Comparison of ENCODE assay signal across 19 cellular contexts in the genomic region with DNA sequence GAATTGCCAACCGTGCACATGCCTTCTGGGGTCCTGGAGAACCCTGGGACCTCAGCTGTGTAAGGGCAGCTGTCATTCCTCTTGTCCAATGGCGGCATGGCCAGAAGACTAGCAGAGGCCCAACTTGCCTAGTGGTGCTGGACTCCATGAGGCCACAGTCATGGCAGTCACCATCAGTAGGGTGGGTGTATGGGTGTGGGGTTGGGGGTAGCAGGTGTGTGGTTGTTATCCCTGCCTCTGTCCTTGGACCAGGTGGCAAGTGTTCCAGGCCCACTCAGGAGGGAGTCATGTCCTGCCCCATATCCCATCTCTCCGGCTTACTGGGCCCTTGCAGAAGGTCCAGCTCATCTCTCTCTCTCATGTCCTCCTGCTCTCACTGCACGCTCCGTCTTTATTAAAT.
DNase-seq lines count a peak whose midpoint lies in the region; ATAC-seq and TF ChIP-seq lines count a peak whose summit lies in the region.
"Had no signal": no experiment of that assay in that cellular context is flagged by ENCODE, and none has a peak within 500 bp of the region (broad histone marks: within the 10 kb centered on the region; RNA-seq: fewer than 3 reads in every experiment).

No MANE protein-coding gene starts in this region.

- H3K27me3 ChIP-seq in trophoblast cell (ENCODE audit: insufficient read depth, low read length) (no peaks in the 10 kb centered on the region), neural progenitor cell (no peaks in the 10 kb centered on the region)
- H3K27me3 ChIP-seq: BLaER1 treated with 17β-estradiol and CSF1 and Interleukin-3, amounts not matched to agents 10 nM and 100 nM had no signal

- H3K4me3 Mint-ChIP-seq in stimulated activated memory B cell treated with anti-CD40 and anti-IgM and Interleukin-4, amounts not matched to agents 10 μg/mL and 1 μg/mL and 100 μg/mL, for 72 hours: no peak overlapping the region
- no peak overlapping the region for H3K4me3 Mint-ChIP-seq in neural progenitor cell
- H3K4me3 Mint-ChIP-seq: B cell; CD4-positive, alpha-beta T cell; CD8-positive, alpha-beta T cell had no signal

- no peak overlapping the region for H2BK5ac ChIP-seq in trophoblast cell (ENCODE audit: low read depth, low read length, poor library complexity)

- ATAC-seq in stimulated activated memory B cell treated with anti-CD40 and anti-IgM and Interleukin-4, amounts not matched to agents 10 μg/mL and 1 μg/mL and 100 μg/mL, for 72 hours: peak; percentile 64
- ATAC-seq in HG03520 (IDR thresholded peaks at IDR 0.05; ENCODE audit: unreplicated experiment): no peak
- ATAC-seq: A549; CD8-positive, alpha-beta T cell; GM12878 had no signal

- H2BK120ac ChIP-seq in trophoblast cell (ENCODE audit: insufficient read depth, low read length, poor library complexity): no peak overlapping the region

- POLR2A ChIA-PET in HEK293T (lab: Yijun Ruan, JAX): no interaction called here

- H3K23ac ChIP-seq in trophoblast cell (ENCODE audit: low read length): no peak overlapping the region

- H3K36me3 ChIP-seq in trophoblast cell (ENCODE audit: control insufficient read depth in 1 of 2, insufficient read depth in 2 of 2, low read length in 2 of 2) (no peaks in the 10 kb centered on the region), neural progenitor cell (no peaks in the 10 kb centered on the region)
- H3K36me3 ChIP-seq: BLaER1 treated with 17β-estradiol and CSF1 and Interleukin-3, amounts not matched to agents 10 nM and 100 nM had no signal

- peak; percentile 4 for DNase-seq in HEK293T (ENCODE audit: extremely low spot score)
- DNase-seq in trophoblast cell: no peak
- DNase-seq in G401 (ENCODE audit: low spot score): no peak
- DNase-seq in neural progenitor cell (ENCODE audit: low spot score): no peak
- DNase-seq: AML-193; Caco-2; Calu3; CD4-positive, alpha-beta T cell; CD8-positive, alpha-beta T cell; DMS79 treated with DMSO at 0.1 percent for 48 hours; GDM1 had no signal

- H4K12ac ChIP-seq in trophoblast cell (ENCODE audit: low read depth, low read length): no peak overlapping the region

- H3K4me3 ChIP-seq in trophoblast cell (ENCODE audit: low read depth, low read length) (no peak overlapping the region), neural progenitor cell (no peak overlapping the region)
- H3K4me3 ChIP-seq: A549; BLaER1 treated with 17β-estradiol and CSF1 and Interleukin-3, amounts not matched to agents 10 nM and 100 nM; GM12878 had no signal

- H3K4ac ChIP-seq in trophoblast cell (ENCODE audit: low read depth, low read length): no peak overlapping the region

- no peaks in the 10 kb centered on the region for H3K4me1 Mint-ChIP-seq in stimulated activated memory B cell treated with anti-CD40 and anti-IgM and Interleukin-4, amounts not matched to agents 10 μg/mL and 1 μg/mL and 100 μg/mL, for 72 hours
- H3K4me1 Mint-ChIP-seq in neural progenitor cell: no peaks in the 10 kb centered on the region

- no peaks in the 10 kb centered on the region for H3K79me1 ChIP-seq in trophoblast cell (ENCODE audit: low read length)

- H3K14ac ChIP-seq in trophoblast cell (ENCODE audit: low read length): no peak overlapping the region

- H3K9me3 Mint-ChIP-seq in stimulated activated memory B cell treated with anti-CD40 and anti-IgM and Interleukin-4, amounts not matched to agents 10 μg/mL and 1 μg/mL and 100 μg/mL, for 72 hours: peaks cover 2% of the 10 kb centered on the region
- peaks cover 2% of the 10 kb centered on the region for H3K9me3 Mint-ChIP-seq in neural progenitor cell
- H3K9me3 Mint-ChIP-seq: CD4-positive, alpha-beta T cell; CD8-positive, alpha-beta T cell had no signal

- H3K9ac ChIP-seq in trophoblast cell (ENCODE audit: low read length) (peak overlapping the region; percentile 79), neural progenitor cell (no peak overlapping the region)
- H3K9ac ChIP-seq: BLaER1 treated with 17β-estradiol and CSF1 and Interleukin-3, amounts not matched to agents 10 nM and 100 nM had no signal

- H3K27ac ChIP-seq in trophoblast cell (ENCODE audit: low read depth, low read length): no peak overlapping the region
- no peak overlapping the region for H3K27ac ChIP-seq in neural progenitor cell
- H3K27ac ChIP-seq: 22Rv1; A549; BLaER1 treated with 17β-estradiol and CSF1 and Interleukin-3, amounts not matched to agents 10 nM and 100 nM; C4-2B had no signal

- CTCF ChIA-PET in HEK293T (lab: Yijun Ruan, JAX): no interaction called here

- H2AFZ ChIP-seq in trophoblast cell (ENCODE audit: insufficient read depth, low read length, poor library complexity) (no peak overlapping the region), neural progenitor cell (replicated peaks) (no peak overlapping the region)

- no peaks in the 10 kb centered on the region for H3K36me3 Mint-ChIP-seq in stimulated activated memory B cell treated with anti-CD40 and anti-IgM and Interleukin-4, amounts not matched to agents 10 μg/mL and 1 μg/mL and 100 μg/mL, for 72 hours
- H3K36me3 Mint-ChIP-seq in neural progenitor cell: no peaks in the 10 kb centered on the region
- H3K36me3 Mint-ChIP-seq: CD8-positive, alpha-beta T cell had no signal

- H3K4me2 ChIP-seq in trophoblast cell (ENCODE audit: low read length) (no peak overlapping the region), neural progenitor cell (no peak overlapping the region)
- H3K4me2 ChIP-seq: A549; BLaER1 treated with 17β-estradiol and CSF1 and Interleukin-3, amounts not matched to agents 10 nM and 100 nM had no signal

- H3K79me2 ChIP-seq in trophoblast cell (ENCODE audit: control insufficient read depth, insufficient read depth, low read length, poor library complexity) (no peaks in the 10 kb centered on the region), neural progenitor cell (ENCODE audit: low read depth) (no peaks in the 10 kb centered on the region)

- H4K20me1 ChIP-seq in neural progenitor cell (ENCODE audit: low read depth): no peaks in the 10 kb centered on the region
- H4K20me1 ChIP-seq: BLaER1 treated with 17β-estradiol and CSF1 and Interleukin-3, amounts not matched to agents 10 nM and 100 nM had no signal

- no peaks in the 10 kb centered on the region for H3F3A ChIP-seq in neural progenitor cell (ENCODE audit: low read depth)

- H2AK5ac ChIP-seq in trophoblast cell (ENCODE audit: low read length): no peak overlapping the region

- H3K27me3 Mint-ChIP-seq in stimulated activated memory B cell treated with anti-CD40 and anti-IgM and Interleukin-4, amounts not matched to agents 10 μg/mL and 1 μg/mL and 100 μg/mL, for 72 hours: no peaks in the 10 kb centered on the region
- H3K27me3 Mint-ChIP-seq in neural progenitor cell (ENCODE audit: insufficient read depth, low read depth): no peaks in the 10 kb centered on the region
- H3K27me3 Mint-ChIP-seq: B cell; CD4-positive, alpha-beta T cell had no signal

- H3K4me1 ChIP-seq in trophoblast cell (ENCODE audit: control insufficient read depth in 1 of 2, insufficient read depth in 2 of 2, low read length in 2 of 2) (no peaks in the 10 kb centered on the region), neural progenitor cell (no peaks in the 10 kb centered on the region)
- H3K4me1 ChIP-seq: A549; BLaER1 treated with 17β-estradiol and CSF1 and Interleukin-3, amounts not matched to agents 10 nM and 100 nM; Caco-2 had no signal

- no peak overlapping the region for H3K18ac ChIP-seq in trophoblast cell (ENCODE audit: low read length)

- H4K8ac ChIP-seq in trophoblast cell (ENCODE audit: low read depth, low read length): no peak overlapping the region

- in situ Hi-C loops in G401 (cut with HindIII; ENCODE audit: low sequenced_read_pairs): no loop called here

- H3K27ac Mint-ChIP-seq in stimulated activated memory B cell treated with anti-CD40 and anti-IgM and Interleukin-4, amounts not matched to agents 10 μg/mL and 1 μg/mL and 100 μg/mL, for 72 hours: no peak overlapping the region
- H3K27ac Mint-ChIP-seq in neural progenitor cell: no peak overlapping the region
- H3K27ac Mint-ChIP-seq: B cell; CD4-positive, alpha-beta T cell; CD8-positive, alpha-beta T cell had no signal

- no peak overlapping the region for H4K91ac ChIP-seq in trophoblast cell (ENCODE audit: low read depth, low read length)

- WGBS in trophoblast cell (ENCODE audit: extremely low coverage, insufficient coverage, insufficient read length): no CpG with 5 or more reads among the region's 5 CpGs

- TF ChIP-seq CTCF in neural progenitor cell (IDR thresholded peaks at IDR 0.05): no peak

- H3K9me3 ChIP-seq in trophoblast cell (ENCODE audit: insufficient read depth, low read depth, low read length): peaks cover 4% of the 10 kb centered on the region
- H3K9me3 ChIP-seq in neural progenitor cell (ENCODE audit: low read depth): peaks cover 7% of the 10 kb centered on the region
- H3K9me3 ChIP-seq: A549, Caco-2 had no signal

- H2BK12ac ChIP-seq in trophoblast cell (ENCODE audit: low read length): no peak overlapping the region

TF ChIP-seq in HEK293T, 16 proteins besides CTCF, POLR2A, EP300 and RAD21:
- no peak for TF ChIP-seq HDGF (IDR thresholded peaks at IDR 0.05; ENCODE audit: borderline replicate concordance)
- TF ChIP-seq NFRKB (IDR thresholded peaks at IDR 0.05): no peak
- TF ChIP-seq, protein P1, sequence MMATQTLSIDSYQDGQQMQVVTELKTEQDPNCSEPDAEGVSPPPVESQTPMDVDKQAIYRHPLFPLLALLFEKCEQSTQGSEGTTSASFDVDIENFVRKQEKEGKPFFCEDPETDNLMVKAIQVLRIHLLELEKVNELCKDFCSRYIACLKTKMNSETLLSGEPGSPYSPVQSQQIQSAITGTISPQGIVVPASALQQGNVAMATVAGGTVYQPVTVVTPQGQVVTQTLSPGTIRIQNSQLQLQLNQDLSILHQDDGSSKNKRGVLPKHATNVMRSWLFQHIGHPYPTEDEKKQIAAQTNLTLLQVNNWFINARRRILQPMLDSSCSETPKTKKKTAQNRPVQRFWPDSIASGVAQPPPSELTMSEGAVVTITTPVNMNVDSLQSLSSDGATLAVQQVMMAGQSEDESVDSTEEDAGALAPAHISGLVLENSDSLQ (IDR thresholded peaks at IDR 0.05): no peak
- TF ChIP-seq L3MBTL2 (conservative IDR thresholded peaks at IDR 0.05): no peak
- no peak for TF ChIP-seq TARDBP (IDR thresholded peaks at IDR 0.05)
- TF ChIP-seq FOXA1 (IDR thresholded peaks at IDR 0.05): no peak
- no peak for TF ChIP-seq ZNF384 (IDR thresholded peaks at IDR 0.05)
- no peak for TF ChIP-seq SUZ12 (IDR thresholded peaks at IDR 0.05)
- TF ChIP-seq BHLHE40 (IDR thresholded peaks at IDR 0.05; ENCODE audit: borderline replicate concordance): no peak
- no peak for TF ChIP-seq ELF4 (IDR thresholded peaks at IDR 0.05)
- TF ChIP-seq FOXM1 (IDR thresholded peaks at IDR 0.05; ENCODE audit: borderline replicate concordance): no peak
- no peak for TF ChIP-seq LEF1 (IDR thresholded peaks at IDR 0.05; ENCODE audit: borderline replicate concordance)
- TF ChIP-seq CTBP1 (IDR thresholded peaks at IDR 0.05; ENCODE audit: borderline replicate concordance): no peak
- TF ChIP-seq FOXK2 (IDR thresholded peaks at IDR 0.05): no peak
- TF ChIP-seq SP1 (IDR thresholded peaks at IDR 0.05): no peak
TF ChIP-seq in HEK293T: peak in this region for 0.
